Comparison of ENCODE assay signal across 10 cellular contexts in the genomic region with DNA sequence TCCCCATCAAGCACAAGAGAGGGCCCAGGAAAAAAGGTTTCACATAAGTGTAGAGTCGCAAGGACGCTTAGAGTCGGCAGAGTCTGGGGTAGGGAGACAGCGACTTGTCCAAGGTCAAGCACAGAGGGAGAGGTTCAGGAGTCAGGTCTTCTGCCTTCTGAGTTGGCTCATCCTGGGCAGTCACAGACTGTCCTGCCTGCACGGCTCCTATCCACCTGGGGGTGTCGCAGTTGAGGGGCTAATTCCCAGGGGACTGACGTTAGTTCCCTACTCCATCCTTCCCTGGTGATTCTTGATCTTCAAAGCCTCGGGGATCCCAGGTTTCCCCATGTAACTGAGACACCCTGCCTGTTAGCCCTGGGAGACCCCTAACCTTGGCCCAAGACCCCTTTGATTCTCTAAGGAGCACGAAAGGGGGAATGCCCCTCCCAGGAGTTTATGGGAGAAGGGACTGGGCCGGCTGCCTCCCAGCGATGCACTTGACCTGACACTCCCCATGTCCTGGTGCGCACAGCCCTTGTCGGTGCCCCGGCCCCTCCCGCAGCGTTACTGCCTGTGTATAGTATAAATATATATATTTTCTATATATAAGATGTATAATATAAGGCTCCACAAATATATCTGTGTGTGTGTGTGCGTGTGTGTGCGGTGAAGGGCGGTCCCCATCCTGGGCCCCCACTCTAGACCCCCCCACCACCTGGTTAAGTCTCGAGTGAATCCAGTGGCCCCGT. TPM values are rescaled to one million over a fixed set of nuclear protein-coding genes. Genes with fewer than 3 reads are reported as not detected.
DNase-seq lines count a peak whose midpoint lies in the region; ATAC-seq and TF ChIP-seq lines count a peak whose summit lies in the region.
"Had no signal": no experiment of that assay in that cellular context is flagged by ENCODE, and none has a peak within 500 bp of the region (broad histone marks: within the 10 kb centered on the region; RNA-seq: fewer than 3 reads in every experiment).

No MANE protein-coding gene starts in this region.

- TF ChIP-seq CTCF in endothelial cell (IDR thresholded peaks at IDR 0.05; ENCODE audit: unreplicated experiment): peak; percentile 26
- peak; percentile 48 for TF ChIP-seq CTCF in progenitor cell of endocrine pancreas (IDR thresholded peaks at IDR 0.05; ENCODE audit: unreplicated experiment)

- H3K27me3 Mint-ChIP-seq in endothelial cell (ENCODE audit: unreplicated experiment) (peaks cover 2% of the 10 kb centered on the region), progenitor cell of endocrine pancreas (peaks cover 16% of the 10 kb centered on the region)
- peaks cover 5 to 6% of the 10 kb centered on the region in 2 donors for H3K27me3 Mint-ChIP-seq in stimulated activated naive B cell treated with anti-CD40 and anti-IgM and Interleukin-4, amounts not matched to agents 10 μg/mL and 1 μg/mL and 100 μg/mL, for 72 hours

- H3K36me3 Mint-ChIP-seq in endothelial cell (ENCODE audit: low read depth, unreplicated experiment): no peaks in the 10 kb centered on the region
- H3K36me3 Mint-ChIP-seq in progenitor cell of endocrine pancreas (ENCODE audit: insufficient read depth): peaks cover 2% of the 10 kb centered on the region
- peaks cover 0 to 4% of the 10 kb centered on the region in 2 donors for H3K36me3 Mint-ChIP-seq in stimulated activated naive B cell treated with anti-CD40 and anti-IgM and Interleukin-4, amounts not matched to agents 10 μg/mL and 1 μg/mL and 100 μg/mL, for 72 hours

- H3K4me3 Mint-ChIP-seq in endothelial cell (ENCODE audit: unreplicated experiment) (no peak overlapping the region), progenitor cell of endocrine pancreas (ENCODE audit: low read depth) (no peak overlapping the region)
- H3K4me3 Mint-ChIP-seq in stimulated activated naive B cell treated with anti-CD40 and anti-IgM and Interleukin-4, amounts not matched to agents 10 μg/mL and 1 μg/mL and 100 μg/mL, for 72 hours: no peak overlapping the region

- H3K9me3 Mint-ChIP-seq in endothelial cell (ENCODE audit: unreplicated experiment) (no peaks in the 10 kb centered on the region), progenitor cell of endocrine pancreas (ENCODE audit: low read depth) (no peaks in the 10 kb centered on the region)
- H3K9me3 Mint-ChIP-seq in stimulated activated naive B cell treated with anti-CD40 and anti-IgM and Interleukin-4, amounts not matched to agents 10 μg/mL and 1 μg/mL and 100 μg/mL, for 72 hours: peaks cover 0 to 2% of the 10 kb centered on the region in 2 donors

- H3K4me1 Mint-ChIP-seq in endothelial cell (ENCODE audit: unreplicated experiment) (no peaks in the 10 kb centered on the region), progenitor cell of endocrine pancreas (ENCODE audit: low read depth) (peaks cover 2% of the 10 kb centered on the region)
- peaks cover 16 to 39% of the 10 kb centered on the region in 2 donors for H3K4me1 Mint-ChIP-seq in stimulated activated naive B cell treated with anti-CD40 and anti-IgM and Interleukin-4, amounts not matched to agents 10 μg/mL and 1 μg/mL and 100 μg/mL, for 72 hours

- ATAC-seq in stimulated activated naive B cell treated with anti-CD40 and anti-IgM and Interleukin-4, amounts not matched to agents 10 μg/mL and 1 μg/mL and 100 μg/mL, for 72 hours (replicated peaks): no peak

- DNase-seq in NCI-H1105 treated with DMSO at 0.1 percent for 48 hours (lab: John Stamatoyannopoulos, UW): peak; percentile 0
- DNase-seq in NCI-H1105 (lab: John Stamatoyannopoulos, UW): no peak
- peak; percentile 13 for DNase-seq in NCI-H526 treated with DMSO at 0.1 percent for 48 hours (lab: John Stamatoyannopoulos, UW)
- peak; percentile 50 for DNase-seq in endothelial cell (ENCODE audit: low spot score)
- DNase-seq in progenitor cell of endocrine pancreas (ENCODE audit: low spot score, unreplicated experiment): no peak
- no peak for DNase-seq in activated T-cell treated with anti-CD3 and anti-CD28 coated beads, Interleukin-2, amount 50 U/mL, for 48 hours
- no peak for DNase-seq in stimulated activated naive B cell treated with anti-CD40 and anti-IgM and Interleukin-4, amounts not matched to agents 10 μg/mL and 1 μg/mL and 100 μg/mL, for 72 hours
- no peak for DNase-seq in activated naive CD4-positive, alpha-beta T cell treated with anti-CD3 and anti-CD28 coated beads, Interleukin-2, amount 50 U/mL, for 16 hours
- DNase-seq: AML-193; effector CD4-positive, alpha-beta T cell had no signal

- no peak overlapping the region for H3K27ac Mint-ChIP-seq in endothelial cell (ENCODE audit: unreplicated experiment)
- no peak overlapping the region for H3K27ac Mint-ChIP-seq in progenitor cell of endocrine pancreas
- no peak overlapping the region for H3K27ac Mint-ChIP-seq in stimulated activated naive B cell treated with anti-CD40 and anti-IgM and Interleukin-4, amounts not matched to agents 10 μg/mL and 1 μg/mL and 100 μg/mL, for 72 hours

RNA-seq across cellular contexts. Expression of a gene that starts 14.7 kb away (rescaled TPM):
- 24.0 TPM for total RNA-seq in endothelial cell (ENCODE audit: unreplicated experiment)
- total RNA-seq in progenitor cell of endocrine pancreas: 31.2 and 40.6 TPM in 2 replicates

RNA-seq across cellular contexts. Expression of a gene that starts 35.1 kb away (rescaled TPM):
- 2.9 TPM for total RNA-seq in endothelial cell (ENCODE audit: unreplicated experiment)
- 36.8 and 38.0 TPM in 2 replicates for total RNA-seq in progenitor cell of endocrine pancreas

Comparison
In these comparisons a context has a peak if more than half of its experiments do, and no peak if none do; other contexts are left out.
1. DNase-seq: peak in NCI-H1105 treated with DMSO at 0.1 percent for 48 hours (single experiment), NCI-H526 treated with DMSO at 0.1 percent for 48 hours (single experiment) and endothelial cell (single experiment); none in NCI-H1105 (single experiment), progenitor cell of endocrine pancreas (single experiment), activated T-cell treated with anti-CD3 and anti-CD28 coated beads, Interleukin-2, amount 50 U/mL, for 48 hours (0 of 2), stimulated activated naive B cell treated with anti-CD40 and anti-IgM and Interleukin-4, amounts not matched to agents 10 μg/mL and 1 μg/mL and 100 μg/mL, for 72 hours (single experiment) and activated naive CD4-positive, alpha-beta T cell treated with anti-CD3 and anti-CD28 coated beads, Interleukin-2, amount 50 U/mL, for 16 hours (single experiment).